32 cellular contexts compared by ENCODE assay signal in genomic region chrX:30582664-30583063, GRCh38. TPM values are rescaled to one million over a fixed set of nuclear protein-coding genes. Genes with fewer than 3 reads are reported as not detected.
"Had no signal": no experiment of that assay in that cellular context is flagged by ENCODE, and none has a peak within 500 bp of the region (broad histone marks: within the 10 kb centered on the region; RNA-seq: fewer than 3 reads in every experiment).

No MANE protein-coding gene starts in this region.

- ATAC-seq: activated CD8-positive, alpha-beta T cell treated with anti-CD3 and anti-CD28 coated beads for 36 hours; activated naive CD4-positive, alpha-beta T cell treated with anti-CD3 and anti-CD28 coated beads, Interleukin-2, amount 50 U/mL, for 72 hours; activated T-cell treated with anti-CD3 and anti-CD28 coated beads, Interleukin-2, amount 50 U/mL, for 4 hours; activated T-cell treated with anti-CD3 and anti-CD28 coated beads, Interleukin-2, amount 50 U/mL, for 72 hours; activated T-helper 17 cell treated with anti-CD3 and anti-CD28 coated beads, Interleukin-2, amount 50 U/mL, for 72 hours; body of pancreas; T-helper 17 cell had no signal

- H3K9me3 Mint-ChIP-seq: activated B cell treated with CpG ODN at 0.5 μM for 24 hours; activated CD4-positive, alpha-beta memory T cell treated with anti-CD3 and anti-CD28 coated beads for 36 hours; activated CD8-positive, alpha-beta T cell treated with anti-CD3 and anti-CD28 coated beads for 36 hours; activated naive CD4-positive, alpha-beta T cell treated with anti-CD3 and anti-CD28 coated beads for 36 hours; activated naive CD4-positive, alpha-beta T cell treated with anti-CD3 and anti-CD28 coated beads, Interleukin-2, amount 50 U/mL, for 72 hours; activated naive CD8-positive, alpha-beta T cell treated with anti-CD3 and anti-CD28 coated beads for 36 hours; activated T-cell treated with anti-CD3 and anti-CD28 coated beads, Interleukin-2, amount 50 U/mL, for 4 hours; activated T-cell treated with anti-CD3 and anti-CD28 coated beads, Interleukin-2, amount 50 U/mL, for 72 hours; activated T-helper 17 cell treated with anti-CD3 and anti-CD28 coated beads, Interleukin-2, amount 50 U/mL, for 72 hours had no signal

- H3K9me3 ChIP-seq: adrenal gland, body of pancreas, breast epithelium had no signal

- H3K4me3 Mint-ChIP-seq: activated B cell treated with CpG ODN at 0.5 μM for 24 hours; activated CD4-positive, alpha-beta memory T cell treated with anti-CD3 and anti-CD28 coated beads for 36 hours; activated CD8-positive, alpha-beta T cell treated with anti-CD3 and anti-CD28 coated beads for 36 hours; activated naive CD4-positive, alpha-beta T cell treated with anti-CD3 and anti-CD28 coated beads for 36 hours; activated naive CD8-positive, alpha-beta T cell treated with anti-CD3 and anti-CD28 coated beads for 36 hours; activated T-cell treated with anti-CD3 and anti-CD28 coated beads, Interleukin-2, amount 50 U/mL, for 4 hours; activated T-cell treated with anti-CD3 and anti-CD28 coated beads, Interleukin-2, amount 50 U/mL, for 72 hours; activated T-helper 1 cell treated with anti-CD3 and anti-CD28 coated beads, Interleukin-12 subunit alpha, Interleukin-12 subunit beta, Interleukin-2, Interleukin-4 antibody, amounts not matched to agents 30 ng/mL and 10 ng/mL and 1 ng/mL, durations not matched to agents 14 hours and 24 hours and 36 hours; activated T-helper 17 cell treated with anti-CD3 and anti-CD28 coated beads, Interleukin-2, amount 50 U/mL, for 72 hours; T-helper 17 cell had no signal

- H3K27me3 ChIP-seq: adrenal gland, body of pancreas, brain microvascular endothelial cell had no signal

- H3K36me3 Mint-ChIP-seq: activated CD4-positive, alpha-beta memory T cell treated with anti-CD3 and anti-CD28 coated beads for 36 hours; activated naive CD4-positive, alpha-beta T cell treated with anti-CD3 and anti-CD28 coated beads, Interleukin-2, amount 50 U/mL, for 72 hours; activated naive CD8-positive, alpha-beta T cell treated with anti-CD3 and anti-CD28 coated beads for 36 hours had no signal

- DNase-seq: activated B cell treated with CpG ODN at 0.5 μM for 24 hours; activated CD4-positive, alpha-beta memory T cell treated with anti-CD3 and anti-CD28 coated beads for 36 hours; activated CD4-positive, alpha-beta T cell treated with anti-CD3 and anti-CD28 coated beads for 4 hours; activated CD4-positive, alpha-beta T cell treated with anti-CD3 and anti-CD28 coated beads, Interleukin-2, amount 50 U/mL, for 1 hour; activated CD4-positive, alpha-beta T cell treated with anti-CD3 and anti-CD28 coated beads, Interleukin-2, amount 50 U/mL, for 4 hours; activated CD4-positive, CD25-positive, alpha-beta regulatory T cell treated with anti-CD3 and anti-CD28 coated beads, Interleukin-2, amount 50 U/mL, for 72 hours; activated CD8-positive, alpha-beta memory T cell treated with anti-CD3 and anti-CD28 coated beads, Interleukin-2, amount 50 U/mL, for 4 hours; activated CD8-positive, alpha-beta T cell treated with anti-CD3 and anti-CD28 coated beads for 36 hours; activated effector memory CD4-positive, alpha-beta T cell treated with anti-CD3 and anti-CD28 coated beads, Interleukin-2, amount 50 U/mL, for 16 hours; activated gamma-delta T cell treated with Interleukin-2 at 50 U/mL for 16 hours; activated naive CD4-positive, alpha-beta T cell; activated naive CD4-positive, alpha-beta T cell treated with anti-CD3 and anti-CD28 coated beads for 36 hours; activated naive CD4-positive, alpha-beta T cell treated with anti-CD3 and anti-CD28 coated beads, Interleukin-2, amount 50 U/mL, for 16 hours; activated naive CD8-positive, alpha-beta T cell treated with anti-CD3 and anti-CD28 coated beads for 36 hours; activated T-cell treated with anti-CD3 and anti-CD28 coated beads for 4 hours; activated T-cell treated with anti-CD3 and anti-CD28 coated beads, Interleukin-2, amount 50 U/mL, for 1 hour; activated T-cell treated with anti-CD3 and anti-CD28 coated beads, Interleukin-2, amount 50 U/mL, for 4 hours; activated T-cell treated with anti-CD3 and anti-CD28 coated beads, Interleukin-2, amount 50 U/mL, for 72 hours; adrenal gland; amniotic stem cell; aorta; body of pancreas; brain microvascular endothelial cell; central memory CD4-positive, alpha-beta T cell; T-helper 17 cell had no signal

- H3K4me1 Mint-ChIP-seq: activated naive CD8-positive, alpha-beta T cell treated with anti-CD3 and anti-CD28 coated beads for 36 hours; activated T-helper 17 cell treated with anti-CD3 and anti-CD28 coated beads, Interleukin-2, amount 50 U/mL, for 72 hours; T-helper 17 cell had no signal

- FAIRE-seq: astrocyte, TTC549 had no signal

- H3K27ac ChIP-seq: adrenal gland, body of pancreas, brain microvascular endothelial cell, breast epithelium, VCaP had no signal

- H3K4me1 ChIP-seq: adrenal gland, body of pancreas, breast epithelium had no signal

- H3K4me3 ChIP-seq: adrenal gland, body of pancreas, breast epithelium had no signal

- H3K27ac Mint-ChIP-seq: activated B cell treated with CpG ODN at 0.5 μM for 24 hours; activated CD4-positive, alpha-beta memory T cell treated with anti-CD3 and anti-CD28 coated beads for 36 hours; activated CD8-positive, alpha-beta T cell treated with anti-CD3 and anti-CD28 coated beads for 36 hours; activated naive CD4-positive, alpha-beta T cell treated with anti-CD3 and anti-CD28 coated beads for 36 hours; activated naive CD4-positive, alpha-beta T cell treated with anti-CD3 and anti-CD28 coated beads, Interleukin-2, amount 50 U/mL, for 72 hours; activated naive CD8-positive, alpha-beta T cell treated with anti-CD3 and anti-CD28 coated beads for 36 hours; activated T-cell treated with anti-CD3 and anti-CD28 coated beads, Interleukin-2, amount 50 U/mL, for 72 hours; activated T-helper 1 cell treated with anti-CD3 and anti-CD28 coated beads, Interleukin-12 subunit alpha, Interleukin-12 subunit beta, Interleukin-2, Interleukin-4 antibody, amounts not matched to agents 30 ng/mL and 10 ng/mL and 1 ng/mL, durations not matched to agents 14 hours and 24 hours and 36 hours; activated T-helper 17 cell treated with anti-CD3 and anti-CD28 coated beads, Interleukin-2, amount 50 U/mL, for 72 hours; T-helper 17 cell had no signal

- H3K27me3 Mint-ChIP-seq: activated B cell treated with CpG ODN at 0.5 μM for 24 hours; activated CD4-positive, alpha-beta memory T cell treated with anti-CD3 and anti-CD28 coated beads for 36 hours; activated CD8-positive, alpha-beta T cell treated with anti-CD3 and anti-CD28 coated beads for 36 hours; activated naive CD8-positive, alpha-beta T cell treated with anti-CD3 and anti-CD28 coated beads for 36 hours; activated T-helper 17 cell treated with anti-CD3 and anti-CD28 coated beads, Interleukin-2, amount 50 U/mL, for 72 hours; T-helper 17 cell had no signal

- H3K36me3 ChIP-seq: adrenal gland, brain microvascular endothelial cell, breast epithelium had no signal

RNA-seq across cellular contexts. Expression of gene TASL, which starts 5.1 kb away (rescaled TPM):
- total RNA-seq: astrocyte had no signal
